ENCODE assay signal across 8 cellular contexts in the genomic region with DNA sequence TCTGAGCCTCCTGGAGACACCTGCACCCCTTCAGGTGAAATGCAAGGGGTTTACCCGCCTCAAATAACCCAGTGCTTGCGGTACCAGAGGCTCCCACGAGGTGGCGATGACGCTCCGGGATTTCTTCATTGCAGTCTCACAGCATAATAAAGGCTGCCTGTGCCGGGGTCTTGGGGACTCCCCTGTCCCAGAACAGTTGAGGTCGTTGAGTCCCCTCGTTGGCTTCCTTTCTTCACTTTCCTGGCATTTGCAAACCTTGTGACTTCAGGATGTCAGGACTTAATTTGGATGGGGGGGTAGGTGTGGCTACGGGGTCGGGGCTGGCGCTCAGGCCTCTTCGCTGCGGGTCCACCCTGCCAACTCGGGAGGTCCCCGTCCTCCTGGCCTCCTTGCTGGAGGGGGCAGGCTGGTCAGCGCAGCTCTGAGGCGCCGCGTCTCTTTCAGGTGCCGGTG. TPM values are rescaled to one million over a fixed set of nuclear protein-coding genes. Genes with fewer than 3 reads are reported as not detected.
DNase-seq lines count a peak whose midpoint lies in the region; ATAC-seq and TF ChIP-seq lines count a peak whose summit lies in the region.

No MANE protein-coding gene starts in this region.

- peak overlapping the region; percentile 31 for H3K4me3 Mint-ChIP-seq in activated naive CD8-positive, alpha-beta T cell

- intact Hi-C loops in heart left ventricle (cut with DNase I), result loop anchor here in 7 of 10 donors (1.0 to 10.0 kb wide), 7 partner anchors 33 to 352 kb away; partner anchors contain the start of gene HYAL2 (in 1 of the 7)

- H3K9me3 ChIP-seq in SU-DHL-6 (ENCODE audit: insufficient read depth, low read length) (no peaks in the 10 kb centered on the region), heart left ventricle (no peaks in the 10 kb centered on the region)

- H3K79me2 ChIP-seq in KMS-11 (ENCODE audit: insufficient read depth, low read depth), result no peaks in the 10 kb centered on the region
- H3K79me2 ChIP-seq in SU-DHL-6 (ENCODE audit: insufficient read depth, low read length), result no peaks in the 10 kb centered on the region

- H3K4me3 ChIP-seq in KMS-11 (IDR thresholded peaks at IDR 0.05; ENCODE audit: insufficient read depth, low read depth, low read length) (no peak overlapping the region), SU-DHL-6 (ENCODE audit: insufficient read depth, low read length, poor library complexity, severe bottlenecking) (no peak overlapping the region), heart left ventricle (no peak overlapping the region)

- no peaks in the 10 kb centered on the region for H3K9me2 ChIP-seq in SU-DHL-6 (replicated peaks; ENCODE audit: insufficient read depth, low read length)

- H3K4me1 Mint-ChIP-seq in activated naive CD8-positive, alpha-beta T cell (ENCODE audit: low read depth), result peaks cover 15% of the 10 kb centered on the region

- H3K4me1 ChIP-seq in KMS-11 (ENCODE audit: low read depth, poor library complexity, severe bottlenecking) (no peaks in the 10 kb centered on the region), heart left ventricle (peaks cover 3 to 29% (median 14%) of the 10 kb centered on the region in 12 donors)

- H3K27me3 ChIP-seq in KMS-11 (ENCODE audit: insufficient read depth, low read depth), result peaks cover 13% of the 10 kb centered on the region; the same call in 1 of the 2 replicates
- no peaks in the 10 kb centered on the region for H3K27me3 ChIP-seq in SU-DHL-6 (ENCODE audit: low read length)
- H3K27me3 ChIP-seq in heart left ventricle, result peaks cover 12 to 35% (median 21%) of the 10 kb centered on the region in 9 donors

- H4K20me1 ChIP-seq in KMS-11 (ENCODE audit: insufficient read depth) (no peaks in the 10 kb centered on the region), SU-DHL-6 (ENCODE audit: low read depth, low read length) (no peaks in the 10 kb centered on the region)

- ATAC-seq in heart left ventricle, result peak in 2 of 4 donors; percentile 17 to 28
- ATAC-seq in GM21381 (IDR thresholded peaks at IDR 0.05; ENCODE audit: unreplicated experiment), result no peak

- H2AFZ ChIP-seq in KMS-11 (ENCODE audit: low read depth) (no peak overlapping the region), SU-DHL-6 (ENCODE audit: low read depth, low read length, severe bottlenecking) (no peak overlapping the region)

- H3K4me2 ChIP-seq in KMS-11 (no peak overlapping the region), SU-DHL-6 (ENCODE audit: low read depth, low read length, poor library complexity, severe bottlenecking) (no peak overlapping the region)

- H3K27ac Mint-ChIP-seq in activated naive CD8-positive, alpha-beta T cell, result no peak overlapping the region

- H3F3A ChIP-seq in SU-DHL-6 (ENCODE audit: insufficient read depth), result no peaks in the 10 kb centered on the region

- DNase-seq in DMS79 (lab: John Stamatoyannopoulos, UW) (peak; percentile 26), heart left ventricle (peak in 4 of 5 donors; percentile 44 to 64 (median 60)), renal cortical epithelial cell (ENCODE audit: low read depth) (peak; percentile 38), cortex of kidney (lab: John Stamatoyannopoulos, UW) (no peak)

- H3K27ac ChIP-seq in KMS-11 (no peak overlapping the region), SU-DHL-6 (ENCODE audit: low read depth, low read length) (no peak overlapping the region), heart left ventricle (no peak overlapping the region)

- TF ChIP-seq POLR2A in heart left ventricle (IDR thresholded peaks at IDR 0.05), result no peak

- H3K36me3 Mint-ChIP-seq in activated naive CD8-positive, alpha-beta T cell, result no peaks in the 10 kb centered on the region

- no peaks in the 10 kb centered on the region for H3K27me3 Mint-ChIP-seq in activated naive CD8-positive, alpha-beta T cell

- TF ChIP-seq CTCF in KMS-11 (conservative IDR thresholded peaks at IDR 0.05; ENCODE audit: low read depth, low read length) (peak; percentile 79), SU-DHL-6 (IDR thresholded peaks at IDR 0.05; ENCODE audit: insufficient read depth, low read length, poor library complexity, severe bottlenecking) (peak; percentile 83), heart left ventricle (IDR thresholded peaks at IDR 0.05) (peak; percentile 82 to 94 (median 88))

- no peak overlapping the region for H3K9ac ChIP-seq in KMS-11
- H3K9ac ChIP-seq in SU-DHL-6 (ENCODE audit: low read length), result no peak overlapping the region

- WGBS in heart left ventricle, 4 donors, result 6 to 16% (median 14%) methylated on average over 16 to 21 of the region's 21 CpGs

- no peaks in the 10 kb centered on the region for H3K36me3 ChIP-seq in KMS-11 (ENCODE audit: insufficient read depth)
- H3K36me3 ChIP-seq in SU-DHL-6 (ENCODE audit: low read length), result no peaks in the 10 kb centered on the region
- peaks cover 0 to under 1% (median 0%) of the 10 kb centered on the region in 9 donors for H3K36me3 ChIP-seq in heart left ventricle

- no peaks in the 10 kb centered on the region for H3K9me3 Mint-ChIP-seq in activated naive CD8-positive, alpha-beta T cell (ENCODE audit: low read depth)

RNA-seq across cellular contexts. Expression of gene GNAT1, which starts 1.3 kb away (rescaled TPM):
- under 1 TPM in 1 of 9 donors, not detected in 8; 0.40 TPM for total RNA-seq in heart left ventricle
- polyA plus RNA-seq in heart left ventricle, result not detected
- 0.05 TPM in 1 of 2 replicates, not detected in the other for total RNA-seq in renal cortical epithelial cell

RNA-seq across cellular contexts. Expression of gene SLC38A3, which starts 12.4 kb away (rescaled TPM):
- total RNA-seq in heart left ventricle (10 to 100 TPM in 3 of 9 donors, 1 to 10 TPM in 6; 3.6 to 14.8 (median 8.4) TPM), renal cortical epithelial cell (1.8 TPM in 1 of 2 replicates, not detected in the other)
- polyA plus RNA-seq in heart left ventricle, result 1 to 10 TPM; 1.0 to 8.8 TPM

RNA-seq across cellular contexts. Expression of gene SEMA3F, which starts 37.6 kb away (rescaled TPM):
- total RNA-seq in heart left ventricle (10 to 100 TPM in 6 of 9 donors, 1 to 10 TPM in 3; 6.1 to 94.1 (median 11.3) TPM), renal cortical epithelial cell (10.2 and 33.5 TPM in 2 replicates)
- polyA plus RNA-seq in heart left ventricle, result 10 to 100 TPM in 1 of 2 donors, 1 to 10 TPM in 1; 9.3 to 23.9 TPM

RNA-seq across cellular contexts. Expression of gene GNAI2, which starts 43.3 kb away (rescaled TPM):
- total RNA-seq in heart left ventricle (100 to 1,000 TPM; 106 to 365 (median 140) TPM), renal cortical epithelial cell (217 and 300 TPM in 2 replicates)
- polyA plus RNA-seq in heart left ventricle, result 100 to 1,000 TPM in 1 of 2 donors, 10 to 100 TPM in 1; 93.2 to 180 TPM
